12 cellular contexts compared by ENCODE assay signal in genomic region chr7:107387077-107387476, GRCh38.
A peak's percentile ranks its signal among the peaks of the same experiment; 100 is the strongest.
DNase-seq lines count a peak whose midpoint lies in the region; ATAC-seq, FAIRE-seq and TF ChIP-seq lines count a peak whose summit lies in the region.
"Had no signal": no experiment of that assay in that cellular context is flagged by ENCODE, and none has a peak within 500 bp of the region (broad histone marks: within the 10 kb centered on the region; RNA-seq: fewer than 3 reads in every experiment).

No MANE protein-coding gene starts in this region.

- 56 to 81% (median 74%) methylated on average over 7 of the region's 7 CpGs for WGBS in small intestine, 3 donors

- H3K36me3 Mint-ChIP-seq in activated T-helper 17 cell treated with anti-CD3 and anti-CD28 coated beads, Interleukin-2, amount 50 U/mL, for 72 hours (ENCODE audit: low read depth) = no peaks in the 10 kb centered on the region

- H3K4me3 Mint-ChIP-seq in activated T-helper 17 cell treated with anti-CD3 and anti-CD28 coated beads, Interleukin-2, amount 50 U/mL, for 72 hours = no peak overlapping the region

- no peak for FAIRE-seq in small intestine (lab: Jason Lieb, UNC)
- FAIRE-seq: A549 had no signal

- H3K36me3 ChIP-seq in brain microvascular endothelial cell (replicated peaks) = no peaks in the 10 kb centered on the region
- no peaks in the 10 kb centered on the region for H3K36me3 ChIP-seq in iPS-20b (ENCODE audit: insufficient read depth, low read depth, low read length)
- H3K36me3 ChIP-seq in upper lobe of right lung = no peaks in the 10 kb centered on the region
- H3K36me3 ChIP-seq in small intestine (ENCODE audit: control insufficient read depth in 2 of 2, insufficient read depth in 2 of 2, low read length in 2 of 2) = peaks cover 0 to 2% of the 10 kb centered on the region in 2 donors
- H3K36me3 ChIP-seq: neutrophil had no signal

- H3K4me3 ChIP-seq in brain microvascular endothelial cell (ENCODE audit: low read depth, low read length) (no peak overlapping the region), iPS-20b (ENCODE audit: low read length) (no peak overlapping the region), upper lobe of right lung (no peak overlapping the region), small intestine (ENCODE audit: low read depth in 1 of 2, low read length in 2 of 2) (no peak overlapping the region)
- H3K4me3 ChIP-seq: A549 had no signal

- no peak overlapping the region for H3K27ac Mint-ChIP-seq in activated T-helper 17 cell treated with anti-CD3 and anti-CD28 coated beads, Interleukin-2, amount 50 U/mL, for 72 hours

- no peak for TF ChIP-seq CTCF in brain microvascular endothelial cell (IDR thresholded peaks at IDR 0.05; ENCODE audit: low read depth, low read length, missing control alignments)
- TF ChIP-seq CTCF in upper lobe of right lung (IDR thresholded peaks at IDR 0.05) = no peak

- ATAC-seq in upper lobe of right lung (peak; percentile 50), GM19324 (IDR thresholded peaks at IDR 0.05; ENCODE audit: low FRiP score, unreplicated experiment) (no peak)
- ATAC-seq in activated T-helper 17 cell treated with anti-CD3 and anti-CD28 coated beads, Interleukin-2, amount 50 U/mL, for 72 hours (replicated peaks) = no peak

- no peaks in the 10 kb centered on the region for H3K27me3 Mint-ChIP-seq in activated T-helper 17 cell treated with anti-CD3 and anti-CD28 coated beads, Interleukin-2, amount 50 U/mL, for 72 hours

- H3K27me3 ChIP-seq in brain microvascular endothelial cell (replicated peaks) (no peaks in the 10 kb centered on the region), iPS-20b (ENCODE audit: insufficient read depth, low read length) (no peaks in the 10 kb centered on the region), upper lobe of right lung (no peaks in the 10 kb centered on the region), small intestine (ENCODE audit: control insufficient read depth in 2 of 2, insufficient read depth in 2 of 2, low read length in 2 of 2) (no peaks in the 10 kb centered on the region)
- H3K27me3 ChIP-seq: neutrophil had no signal

- H3K4me1 ChIP-seq in iPS-20b (ENCODE audit: insufficient read depth, low read length) (peaks cover 15% of the 10 kb centered on the region; the same call in 1 of the 2 replicates), upper lobe of right lung (peaks cover 6% of the 10 kb centered on the region), small intestine (ENCODE audit: control insufficient read depth in 2 of 2, insufficient read depth in 1 of 2, low read depth in 1 of 2, low read length in 1 of 2) (no peaks in the 10 kb centered on the region)

- H3K9me3 ChIP-seq in iPS-20b (ENCODE audit: insufficient read depth, low read depth, low read length) (no peaks in the 10 kb centered on the region), upper lobe of right lung (no peaks in the 10 kb centered on the region), small intestine (ENCODE audit: control insufficient read depth, low read depth) (no peaks in the 10 kb centered on the region)
- H3K9me3 ChIP-seq: A549, neutrophil had no signal

- in situ Hi-C loops in brain microvascular endothelial cell (cut with HindIII; ENCODE audit: low pct_ligation_motif_present, low sequenced_read_pairs) = no loop called here

- 0 out of 2 replicates have a peak overlapping the region, but pooled peaks have one; percentile 24 for H3K9ac ChIP-seq in iPS-20b (ENCODE audit: low read depth, low read length)

- intact Hi-C loops in upper lobe of right lung (cut with DNase I) = no loop called here

- peak; percentile 9 for DNase-seq in NCI-H748 (lab: John Stamatoyannopoulos, UW; ENCODE audit: unreplicated experiment)
- no peak for DNase-seq in NCI-H748 treated with DMSO at 0.1 percent for 48 hours (lab: John Stamatoyannopoulos, UW)
- DNase-seq in brain microvascular endothelial cell = peak; percentile 31
- DNase-seq in upper lobe of right lung = no peak
- no peak for DNase-seq in small intestine
- DNase-seq: NCI-H187, T-helper 1 cell had no signal

- peak overlapping the region; percentile 48 for H3K27ac ChIP-seq in brain microvascular endothelial cell
- H3K27ac ChIP-seq in iPS-20b (ENCODE audit: low read length) = no peak overlapping the region
- H3K27ac ChIP-seq in upper lobe of right lung = no peak overlapping the region
- H3K27ac ChIP-seq in small intestine (ENCODE audit: low read depth in 1 of 2, low read length in 1 of 2) = no peak overlapping the region
- H3K27ac ChIP-seq: A549, neutrophil had no signal

- no peaks in the 10 kb centered on the region for H3K9me3 Mint-ChIP-seq in activated T-helper 17 cell treated with anti-CD3 and anti-CD28 coated beads, Interleukin-2, amount 50 U/mL, for 72 hours

- no peaks in the 10 kb centered on the region for H3K4me1 Mint-ChIP-seq in activated T-helper 17 cell treated with anti-CD3 and anti-CD28 coated beads, Interleukin-2, amount 50 U/mL, for 72 hours

Comparison
In these comparisons a context has a peak if more than half of its experiments do, and no peak if none do; other contexts are left out.
1. DNase-seq: peak in NCI-H748 (single experiment) and brain microvascular endothelial cell (single experiment); none in NCI-H748 treated with DMSO at 0.1 percent for 48 hours (single experiment), upper lobe of right lung (single experiment) and small intestine (single experiment).